In the genomic region with DNA sequence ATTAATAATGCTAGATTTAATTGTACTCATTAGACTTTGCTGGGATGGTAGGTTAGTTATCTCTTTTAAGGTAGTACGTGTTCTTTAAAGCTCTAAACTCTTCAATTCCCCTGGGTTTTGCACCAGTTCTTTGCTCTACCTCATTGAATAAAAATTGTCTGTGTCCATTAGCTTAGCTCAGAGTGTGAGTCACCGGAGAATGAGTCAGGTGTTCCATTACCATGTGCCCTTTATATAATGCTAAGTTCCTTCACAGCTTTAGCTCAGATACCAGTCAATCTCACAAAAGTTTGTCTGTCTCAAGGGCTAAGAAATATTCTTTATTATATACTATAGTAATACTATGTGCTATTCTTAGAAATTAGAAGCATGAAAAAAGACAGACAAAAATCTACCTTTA, we compare ENCODE assay signal across 11 cellular contexts.
DNase-seq lines count a peak whose midpoint lies in the region; ATAC-seq and TF ChIP-seq lines count a peak whose summit lies in the region.
"Had no signal": no experiment of that assay in that cellular context is flagged by ENCODE, and none has a peak within 500 bp of the region (broad histone marks: within the 10 kb centered on the region; RNA-seq: fewer than 3 reads in every experiment).

No MANE protein-coding gene starts in this region.

- H3K4me3 ChIP-seq in breast epithelium = no peak overlapping the region
- no peak overlapping the region for H3K4me3 ChIP-seq in adrenal gland
- H3K4me3 ChIP-seq in hepatocyte = no peak overlapping the region
- no peak overlapping the region for H3K4me3 ChIP-seq in aorta (ENCODE audit: low read length in 2 of 2)
- H3K4me3 ChIP-seq: BLaER1 treated with 17β-estradiol and CSF1 and Interleukin-3, amounts not matched to agents 10 nM and 100 nM had no signal

- CTCF ChIA-PET in MCF 10A (lab: Yijun Ruan, JAX) = interaction anchor here (0.6 to 1.2 kb wide), 5 partner anchors 12 to 948 kb away, joined by 3 to 4 read pairs (median 3); no protein-coding TSS in a partner anchor

- intact Hi-C loops in MCF 10A (cut with micrococcal nuclease) = no loop called here
- intact Hi-C loops in breast epithelium (cut with DNase I; ENCODE audit: low total_unique reads) = no loop called here
- intact Hi-C loops in adrenal gland (cut with DNase I) = no loop called here
- intact Hi-C loops in aorta (cut with DNase I) = no loop called here

- H3K27me3 ChIP-seq in breast epithelium (no peaks in the 10 kb centered on the region), adrenal gland (no peaks in the 10 kb centered on the region), hepatocyte (no peaks in the 10 kb centered on the region), aorta (ENCODE audit: control insufficient read depth in 1 of 2, insufficient read depth in 2 of 2, low read length in 1 of 2) (no peaks in the 10 kb centered on the region)
- H3K27me3 ChIP-seq: BLaER1 treated with 17β-estradiol and CSF1 and Interleukin-3, amounts not matched to agents 10 nM and 100 nM had no signal

- in situ Hi-C loops in KBM-7 (cut with MboI; ENCODE audit: low pct_unique_long_range_greater_than_20kb, low sequenced_read_pairs) = no loop called here

- H3K36me3 Mint-ChIP-seq in MCF 10A (ENCODE audit: insufficient read depth, unreplicated experiment) = no peaks in the 10 kb centered on the region

- H3K27ac ChIP-seq in breast epithelium = no peak overlapping the region
- no peak overlapping the region for H3K27ac ChIP-seq in adrenal gland
- peak overlapping the region; percentile 44 for H3K27ac ChIP-seq in hepatocyte
- peak overlapping the region in 1 of 2 donors; percentile 28 for H3K27ac ChIP-seq in aorta (ENCODE audit: low read depth in 1 of 2, low read length in 2 of 2)
- H3K27ac ChIP-seq: BLaER1 treated with 17β-estradiol and CSF1 and Interleukin-3, amounts not matched to agents 10 nM and 100 nM had no signal

- peak; percentile 72 for ATAC-seq in aorta (ENCODE audit: low FRiP score)
- no peak for ATAC-seq in GM19455 (IDR thresholded peaks at IDR 0.05; ENCODE audit: unreplicated experiment)
- ATAC-seq: activated CD4-positive, CD25-positive, alpha-beta regulatory T cell treated with anti-CD3 and anti-CD28 coated beads, Interleukin-2, amount 50 U/mL, for 24 hours had no signal

- DNase-seq in MCF 10A (ENCODE audit: unreplicated experiment) = peak; percentile 90
- no peak for DNase-seq in breast epithelium (ENCODE audit: low spot score in 2 of 2)
- DNase-seq in adrenal gland = peak in 6 of 7 donors; percentile 22 to 60 (median 38)
- DNase-seq in hepatocyte (ENCODE audit: low spot score) = peak; percentile 77
- no peak for DNase-seq in aorta
- DNase-seq in KBM-7 = no peak
- DNase-seq in ecto neural progenitor cell (ENCODE audit: low spot score) = no peak
- DNase-seq: stimulated activated CD8-positive, alpha-beta memory T cell treated with anti-CD3 and anti-CD28 coated beads, Interleukin-4, amount 100 ng/mL, for 48 hours had no signal

- H3K27ac Mint-ChIP-seq in MCF 10A (ENCODE audit: low read depth, unreplicated experiment) = peak overlapping the region; percentile 10

- no peaks in the 10 kb centered on the region for H3K27me3 Mint-ChIP-seq in MCF 10A (ENCODE audit: insufficient read depth, unreplicated experiment)

- TF ChIP-seq CTCF in MCF 10A (IDR thresholded peaks at IDR 0.05; ENCODE audit: unreplicated experiment) = no peak
- no peak for TF ChIP-seq CTCF in breast epithelium (IDR thresholded peaks at IDR 0.05)
- TF ChIP-seq CTCF in adrenal gland (IDR thresholded peaks at IDR 0.05) = no peak
- TF ChIP-seq CTCF in hepatocyte (IDR thresholded peaks at IDR 0.05; ENCODE audit: poor library complexity) = no peak

- peaks cover 21% of the 10 kb centered on the region for H3K4me1 Mint-ChIP-seq in MCF 10A (ENCODE audit: insufficient read depth, unreplicated experiment)

- H3K9me3 ChIP-seq in breast epithelium = no peaks in the 10 kb centered on the region
- no peaks in the 10 kb centered on the region for H3K9me3 ChIP-seq in adrenal gland (replicated peaks in 1 of 3)
- H3K9me3 ChIP-seq in hepatocyte (ENCODE audit: low read depth) = no peaks in the 10 kb centered on the region
- H3K9me3 ChIP-seq in aorta (ENCODE audit: control insufficient read depth, low read length) = no peaks in the 10 kb centered on the region
- H3K9me3 ChIP-seq: BLaER1 treated with 17β-estradiol and CSF1 and Interleukin-3, amounts not matched to agents 10 nM and 100 nM had no signal

- H3K4me2 ChIP-seq in hepatocyte = no peak overlapping the region
- H3K4me2 ChIP-seq: BLaER1 treated with 17β-estradiol and CSF1 and Interleukin-3, amounts not matched to agents 10 nM and 100 nM had no signal

- BruUV-seq in MCF 10A (replicated peaks; lab: Mats Ljungman, UMichigan) = no TSS peak

- H3K36me3 ChIP-seq in breast epithelium = no peaks in the 10 kb centered on the region
- H3K36me3 ChIP-seq in adrenal gland (replicated peaks in 1 of 2) = no peaks in the 10 kb centered on the region
- no peaks in the 10 kb centered on the region for H3K36me3 ChIP-seq in hepatocyte (replicated peaks; ENCODE audit: insufficient read depth, low read depth)
- H3K36me3 ChIP-seq in aorta (ENCODE audit: control insufficient read depth in 1 of 2, insufficient read depth in 2 of 2, low read length in 1 of 2) = no peaks in the 10 kb centered on the region
- H3K36me3 ChIP-seq: BLaER1 treated with 17β-estradiol and CSF1 and Interleukin-3, amounts not matched to agents 10 nM and 100 nM had no signal

- no peak for TF ChIP-seq POLR2A in breast epithelium (IDR thresholded peaks at IDR 0.05)
- TF ChIP-seq POLR2A in adrenal gland (IDR thresholded peaks at IDR 0.05) = no peak

- H2AFZ ChIP-seq in hepatocyte = no peak overlapping the region

- no peaks in the 10 kb centered on the region for H3K9me3 Mint-ChIP-seq in MCF 10A (ENCODE audit: unreplicated experiment)

- POLR2A ChIA-PET in MCF 10A (lab: Yijun Ruan, JAX) = interaction anchor here (0.6 to 1.1 kb wide), 7 partner anchors 11 to 1433 kb away, joined by 3 to 4 read pairs (median 3); no protein-coding TSS in a partner anchor

- no peaks in the 10 kb centered on the region for H3K79me2 ChIP-seq in hepatocyte

- H4K20me1 ChIP-seq in hepatocyte (ENCODE audit: insufficient read depth, poor library complexity, severe bottlenecking) = no peaks in the 10 kb centered on the region
- H4K20me1 ChIP-seq: BLaER1 treated with 17β-estradiol and CSF1 and Interleukin-3, amounts not matched to agents 10 nM and 100 nM had no signal

- H3K4me1 ChIP-seq in breast epithelium = no peaks in the 10 kb centered on the region
- no peaks in the 10 kb centered on the region for H3K4me1 ChIP-seq in adrenal gland (replicated peaks in 1 of 2)
- peaks cover 9% of the 10 kb centered on the region for H3K4me1 ChIP-seq in hepatocyte (ENCODE audit: insufficient read depth)
- peaks cover 0 to 5% of the 10 kb centered on the region in 2 donors for H3K4me1 ChIP-seq in aorta (ENCODE audit: control insufficient read depth in 1 of 2, insufficient read depth in 2 of 2, low read length in 2 of 2)
- H3K4me1 ChIP-seq: BLaER1 treated with 17β-estradiol and CSF1 and Interleukin-3, amounts not matched to agents 10 nM and 100 nM had no signal

- no peaks in the 10 kb centered on the region for H3K9me2 ChIP-seq in hepatocyte (replicated peaks; ENCODE audit: insufficient read depth)

- H3K4me3 Mint-ChIP-seq in MCF 10A (ENCODE audit: unreplicated experiment) = no peak overlapping the region

- 50 to 63% (median 55%) methylated on average over 2 of the region's 2 CpGs for WGBS in adrenal gland, 4 donors
- 69% methylated on average over 2 of the region's 2 CpGs for WGBS in hepatocyte (ENCODE audit: low lambda C conversion rate, missing lambda C conversion rate)
- 2 to 10% methylated on average over 2 of the region's 2 CpGs for WGBS in aorta, 2 donors

Comparison
In these comparisons a context has a peak if more than half of its experiments do, and no peak if none do; other contexts are left out.
1. DNase-seq: peak in MCF 10A (single experiment), adrenal gland (6 of 7) and hepatocyte (single experiment); none in breast epithelium (0 of 2), aorta (0 of 2), KBM-7 (single experiment) and ecto neural progenitor cell (single experiment).